In genomic region chr11:57273448-57274058, GRCh38 we compare ENCODE assay signal across 29 cellular contexts. TPM values are rescaled to one million over a fixed set of nuclear protein-coding genes. Genes with fewer than 3 reads are reported as not detected.
"Had no signal": no experiment of that assay in that cellular context is flagged by ENCODE, and none has a peak within 500 bp of the region (broad histone marks: within the 10 kb centered on the region; RNA-seq: fewer than 3 reads in every experiment).

No MANE protein-coding gene starts in this region.

- ATAC-seq: left colon; left lung; lower lobe of right lung; natural killer cell; psoas muscle; sciatic nerve; stimulated activated effector memory CD8-positive, alpha-beta T cell treated with anti-CD3 and anti-CD28 coated beads, Interleukin-12 subunit alpha, Interleukin-12 subunit beta, amount 100 ng/mL, for 72 hours had no signal

- DNase-seq: hypothalamus; immature natural killer cell; kidney; left colon; left lung; lower lobe of right lung; mesendoderm; naive B cell; natural killer cell; nephron progenitor cell; occipital lobe; psoas muscle; stimulated activated CD4-positive, alpha-beta T cell treated with anti-CD3 and anti-CD28 coated beads, Interleukin-12 subunit alpha, Interleukin-12 subunit beta, amount 100 ng/mL, for 4 hours; stimulated activated CD4-positive, alpha-beta T cell treated with anti-CD3 and anti-CD28 coated beads, Interleukin-4, amount 100 ng/mL, for 24 hours; stimulated activated naive CD4-positive, alpha-beta T cell; uterus had no signal

- H3K36me3 Mint-ChIP-seq: immature natural killer cell; mesothelial cell of epicardium; natural killer cell; neural progenitor cell; stimulated activated effector memory CD8-positive, alpha-beta T cell treated with anti-CD3 and anti-CD28 coated beads, Interleukin-12 subunit alpha, Interleukin-12 subunit beta, amount 100 ng/mL, for 72 hours; type B pancreatic cell had no signal

- H3K4me3 Mint-ChIP-seq: immature natural killer cell; mesothelial cell of epicardium; natural killer cell; nephron progenitor cell; neural progenitor cell; stimulated activated effector memory CD8-positive, alpha-beta T cell treated with anti-CD3 and anti-CD28 coated beads, Interleukin-12 subunit alpha, Interleukin-12 subunit beta, amount 100 ng/mL, for 72 hours; stimulated activated naive CD8-positive, alpha-beta T cell treated with anti-CD3 and anti-CD28 coated beads, Interleukin-15, Interleukin-2, amounts not matched to agents 100 ng/mL and 50 ng/mL, for 24 hours; type B pancreatic cell had no signal

- H3K4me2 ChIP-seq: neural progenitor cell had no signal

- H3K79me2 ChIP-seq: parathyroid adenoma had no signal

- H3K4me3 ChIP-seq: left lung, lower lobe of right lung, neural progenitor cell, psoas muscle, skin epidermis, tibial nerve, uterus had no signal

- H3K27ac ChIP-seq: left lung, lower lobe of right lung, neural progenitor cell, neutrophil, parathyroid adenoma, psoas muscle, skin epidermis, tibial nerve, uterus had no signal

- H3K27me3 ChIP-seq: left lung, tibial nerve, uterus had no signal

- H2AFZ ChIP-seq: neural progenitor cell, parathyroid adenoma had no signal

- H3K9ac ChIP-seq: neural progenitor cell, parathyroid adenoma had no signal

- H3K36me3 ChIP-seq: left lung, lower lobe of right lung, neural progenitor cell, neutrophil, tibial nerve, uterus had no signal

- H3K4me1 ChIP-seq: uterus had no signal

- FAIRE-seq: islet of Langerhans, kidney had no signal

- H3K27me3 Mint-ChIP-seq: type B pancreatic cell had no signal

- H3K9me3 ChIP-seq: left lung, neutrophil, psoas muscle, uterus had no signal

- H3K9me3 Mint-ChIP-seq: natural killer cell had no signal

- H3K27ac Mint-ChIP-seq: immature natural killer cell; mesothelial cell of epicardium; naive B cell; natural killer cell; nephron progenitor cell; neural progenitor cell; stimulated activated effector memory CD8-positive, alpha-beta T cell treated with anti-CD3 and anti-CD28 coated beads, Interleukin-12 subunit alpha, Interleukin-12 subunit beta, amount 100 ng/mL, for 72 hours; stimulated activated naive CD8-positive, alpha-beta T cell treated with anti-CD3 and anti-CD28 coated beads, Interleukin-15, Interleukin-2, amounts not matched to agents 100 ng/mL and 50 ng/mL, for 24 hours; type B pancreatic cell had no signal

RNA-seq across cellular contexts. Expression of gene APLNR, which starts 36.5 kb away (rescaled TPM):
- total RNA-seq: mononuclear cell, osteocyte had no signal
